Comparison of ENCODE assay signal across 11 cellular contexts in genomic region chr1:230306158-230306557, GRCh38.
DNase-seq lines count a peak whose midpoint lies in the region; ATAC-seq and TF ChIP-seq lines count a peak whose summit lies in the region.
"Had no signal": no experiment of that assay in that cellular context is flagged by ENCODE, and none has a peak within 500 bp of the region (broad histone marks: within the 10 kb centered on the region; RNA-seq: fewer than 3 reads in every experiment).

No MANE protein-coding gene starts in this region.

- CTCF ChIA-PET in GM10248 (lab: Yijun Ruan, JAX), result interaction anchor here (0.7 to 1.6 kb wide), 8 partner anchors 13 to 645 kb away, joined by 3 to 6 read pairs (median 4); no protein-coding TSS in a partner anchor

- peak; percentile 25 for TF ChIP-seq CTCF in GM10248 (IDR thresholded peaks at IDR 0.05; ENCODE audit: control extremely low read depth, extremely low read depth, low read depth, missing control alignments)

- DNase-seq in GM10248 (ENCODE audit: extremely low spot score) (no peak), NK-92 (lab: John Stamatoyannopoulos, UW; ENCODE audit: unreplicated experiment) (no peak), NCI-H146 (lab: John Stamatoyannopoulos, UW) (no peak), COR-L47 (lab: John Stamatoyannopoulos, UW) (no peak), globus pallidus (ENCODE audit: low spot score) (no peak)
- no peak for DNase-seq in activated naive CD4-positive, alpha-beta T cell treated with anti-CD3 and anti-CD28 coated beads, Interleukin-2, amount 50 U/mL, for 72 hours (ENCODE audit: low spot score in 2 of 2)
- DNase-seq: head of caudate nucleus, NCI-H1694 treated with DMSO at 0.1 percent for 48 hours, SHP77 had no signal

- ATAC-seq in GM18907 (IDR thresholded peaks at IDR 0.05; ENCODE audit: unreplicated experiment) (peak; percentile 65), HG03175 (IDR thresholded peaks at IDR 0.05; ENCODE audit: unreplicated experiment) (peak; percentile 74)
- peak; percentile 80 to 84 for ATAC-seq in activated naive CD4-positive, alpha-beta T cell treated with anti-CD3 and anti-CD28 coated beads, Interleukin-2, amount 50 U/mL, for 72 hours

- no peak overlapping the region for H3K27ac Mint-ChIP-seq in activated naive CD4-positive, alpha-beta T cell treated with anti-CD3 and anti-CD28 coated beads, Interleukin-2, amount 50 U/mL, for 72 hours

- POLR2A ChIA-PET in GM10248 (lab: Yijun Ruan, JAX), result no interaction called here

- no peaks in the 10 kb centered on the region for H3K36me3 Mint-ChIP-seq in activated naive CD4-positive, alpha-beta T cell treated with anti-CD3 and anti-CD28 coated beads, Interleukin-2, amount 50 U/mL, for 72 hours

- H3K9me3 Mint-ChIP-seq in activated naive CD4-positive, alpha-beta T cell treated with anti-CD3 and anti-CD28 coated beads, Interleukin-2, amount 50 U/mL, for 72 hours, result no peaks in the 10 kb centered on the region
